8 cellular contexts compared by ENCODE assay signal in genomic region chr19:57815247-57816075, GRCh38. TPM values are rescaled to one million over a fixed set of nuclear protein-coding genes. Genes with fewer than 3 reads are reported as not detected.
DNase-seq lines count a peak whose midpoint lies in the region; ATAC-seq and TF ChIP-seq lines count a peak whose summit lies in the region.

No MANE protein-coding gene starts in this region.

- peak overlapping the region; percentile 97 for H3K4me3 Mint-ChIP-seq in activated T-helper 1 cell treated with anti-CD3 and anti-CD28 coated beads, Interleukin-12 subunit alpha, Interleukin-12 subunit beta, Interleukin-2, Interleukin-4 antibody, amounts not matched to agents 30 ng/mL and 10 ng/mL and 1 ng/mL, durations not matched to agents 14 hours and 24 hours and 36 hours

- intact Hi-C loops in activated T-helper 1 cell treated with anti-CD3 and anti-CD28 coated beads, Interleukin-12 subunit alpha, Interleukin-12 subunit beta, Interleukin-2, Interleukin-4 antibody, amounts not matched to agents 30 ng/mL and 10 ng/mL and 1 ng/mL, durations not matched to agents 14 hours and 24 hours and 36 hours (cut with micrococcal nuclease): loop anchor here (2.0 to 10.0 kb wide), 4 partner anchors 509 to 1501 kb away; partner anchors contain the start of genes RPS5, ZNF584, ZNF837 and ZSCAN22
- intact Hi-C loops in stomach (cut with DNase I; ENCODE audit: low total_unique reads): no loop called here

- WGBS in SK-N-SH (ENCODE audit: low lambda C conversion rate): 92% methylated on average over 13 of the region's 17 CpGs
- 42 to 63% (median 56%) methylated on average over 9 to 17 of the region's 17 CpGs for WGBS in stomach, 5 donors

- no peaks in the 10 kb centered on the region for H3K9me2 ChIP-seq in SK-N-SH

- H3K9ac ChIP-seq in SK-N-SH: no peak overlapping the region

- DNase-seq in SK-N-SH: no peak
- DNase-seq in activated T-helper 1 cell treated with anti-CD3 and anti-CD28 coated beads, Interleukin-12 subunit alpha, Interleukin-12 subunit beta, Interleukin-2, Interleukin-4 antibody, amounts not matched to agents 30 ng/mL and 10 ng/mL and 1 ng/mL, durations not matched to agents 14 hours and 24 hours and 36 hours (ENCODE audit: low spot score): no peak
- DNase-seq in stomach: peak; percentile 56

- peaks cover 0 to 8% of the 10 kb centered on the region in 2 experiments; a peak in 1 of 4 replicates for H3K4me1 ChIP-seq in SK-N-SH (ENCODE audit: control insufficient read depth in 1 of 2, insufficient read depth in 2 of 2, low read depth in 1 of 2, low read length in 1 of 2)
- peaks cover 18 to 57% (median 43%) of the 10 kb centered on the region in 4 donors for H3K4me1 ChIP-seq in stomach

- peaks cover 22% of the 10 kb centered on the region for H3K36me3 Mint-ChIP-seq in activated T-helper 1 cell treated with anti-CD3 and anti-CD28 coated beads, Interleukin-12 subunit alpha, Interleukin-12 subunit beta, Interleukin-2, Interleukin-4 antibody, amounts not matched to agents 30 ng/mL and 10 ng/mL and 1 ng/mL, durations not matched to agents 14 hours and 24 hours and 36 hours (ENCODE audit: low read depth)

- peak overlapping the region; percentile 82 to 90; a peak in 3 of 4 replicates for H3K4me3 ChIP-seq in SK-N-SH (ENCODE audit: low read depth in 2 of 2, low read length in 1 of 2)
- peak overlapping the region; percentile 71 to 93 (median 82) for H3K4me3 ChIP-seq in stomach

- no peaks in the 10 kb centered on the region for H3K27me3 ChIP-seq in SK-N-SH (ENCODE audit: insufficient read depth)
- H3K27me3 ChIP-seq in layer of hippocampus (ENCODE audit: control insufficient read depth, insufficient read depth, low read length): no peaks in the 10 kb centered on the region
- no peaks in the 10 kb centered on the region for H3K27me3 ChIP-seq in stomach

- TF ChIP-seq POLR2A in stomach (IDR thresholded peaks at IDR 0.05): no peak

- TF ChIP-seq RAD21 in SK-N-SH (IDR thresholded peaks at IDR 0.05; ENCODE audit: low read length): no peak

- H3K36me3 ChIP-seq in SK-N-SH (replicated peaks in 1 of 2; ENCODE audit: control insufficient read depth in 1 of 2, insufficient read depth in 2 of 2, low read length in 1 of 2) (peaks cover 0 to 1% of the 10 kb centered on the region in 2 experiments), stomach (peaks cover 5 to 21% (median 18%) of the 10 kb centered on the region in 4 donors)

- peaks cover 44% of the 10 kb centered on the region for H3K4me1 Mint-ChIP-seq in activated T-helper 1 cell treated with anti-CD3 and anti-CD28 coated beads, Interleukin-12 subunit alpha, Interleukin-12 subunit beta, Interleukin-2, Interleukin-4 antibody, amounts not matched to agents 30 ng/mL and 10 ng/mL and 1 ng/mL, durations not matched to agents 14 hours and 24 hours and 36 hours (ENCODE audit: low read depth)

- H3K4me2 ChIP-seq in SK-N-SH: peak overlapping the region; percentile 78; the same call in 1 of the 2 replicates

- TF ChIP-seq CTCF in SK-N-SH (IDR thresholded peaks at IDR 0.05) (no peak), stomach (IDR thresholded peaks at IDR 0.05) (no peak)

- no peaks in the 10 kb centered on the region for H3K27me3 Mint-ChIP-seq in activated T-helper 1 cell treated with anti-CD3 and anti-CD28 coated beads, Interleukin-12 subunit alpha, Interleukin-12 subunit beta, Interleukin-2, Interleukin-4 antibody, amounts not matched to agents 30 ng/mL and 10 ng/mL and 1 ng/mL, durations not matched to agents 14 hours and 24 hours and 36 hours (ENCODE audit: insufficient read depth)

- H3K27ac Mint-ChIP-seq in activated T-helper 1 cell treated with anti-CD3 and anti-CD28 coated beads, Interleukin-12 subunit alpha, Interleukin-12 subunit beta, Interleukin-2, Interleukin-4 antibody, amounts not matched to agents 30 ng/mL and 10 ng/mL and 1 ng/mL, durations not matched to agents 14 hours and 24 hours and 36 hours: peak overlapping the region; percentile 95

- no peaks in the 10 kb centered on the region for H3F3A ChIP-seq in SK-N-SH (replicated peaks; ENCODE audit: insufficient read depth)

- H3K27ac ChIP-seq in SK-N-SH (ENCODE audit: low read depth in 2 of 2, low read length in 1 of 2) (peak overlapping the region in 1 of 2 experiments; percentile 20; a peak in 1 of 4 replicates), layer of hippocampus (ENCODE audit: low read depth, low read length) (peak overlapping the region; percentile 60), stomach (peak overlapping the region; percentile 83 to 93 (median 89))

- POLR2A ChIA-PET in SK-N-SH (lab: Yijun Ruan, JAX): interaction anchor here (0.9 to 1.4 kb wide), 5 partner anchors 12 to 244 kb away, joined by 3 to 6 read pairs (median 3); partner anchors contain the start of genes ZNF135, ZNF211, ZNF417 and ZNF587

- ATAC-seq in SK-N-SH treated with all-trans-retinoic acid at 6 μM for 48 hours: no peak
- ATAC-seq in GM18909 (IDR thresholded peaks at IDR 0.05; ENCODE audit: poor library complexity, unreplicated experiment): no peak
- ATAC-seq in HG02610 (IDR thresholded peaks at IDR 0.05; ENCODE audit: unreplicated experiment): no peak
- ATAC-seq in GM19463 (IDR thresholded peaks at IDR 0.05; ENCODE audit: unreplicated experiment): no peak

- TF ChIP-seq EP300 in SK-N-SH (IDR thresholded peaks at IDR 0.05; ENCODE audit: borderline replicate concordance in 1 of 2, low read depth in 1 of 2, low read length in 1 of 2) (no peak), stomach (IDR thresholded peaks at IDR 0.05) (no peak)

- no peaks in the 10 kb centered on the region for H4K20me1 ChIP-seq in SK-N-SH (ENCODE audit: insufficient read depth)

- H3K9me3 ChIP-seq in SK-N-SH (no peaks in the 10 kb centered on the region), stomach (no peaks in the 10 kb centered on the region)

- H2AFZ ChIP-seq in SK-N-SH (ENCODE audit: low read depth): no peak overlapping the region

- CTCF ChIA-PET in SK-N-SH (lab: Yijun Ruan, JAX): interaction anchor here (1.2 to 1.6 kb wide), 2 partner anchors 14 to 101 kb away, joined by 3 to 4 read pairs; partner anchors contain the start of gene ZNF417

- no peaks in the 10 kb centered on the region for H3K9me3 Mint-ChIP-seq in activated T-helper 1 cell treated with anti-CD3 and anti-CD28 coated beads, Interleukin-12 subunit alpha, Interleukin-12 subunit beta, Interleukin-2, Interleukin-4 antibody, amounts not matched to agents 30 ng/mL and 10 ng/mL and 1 ng/mL, durations not matched to agents 14 hours and 24 hours and 36 hours

- peaks cover 26% of the 10 kb centered on the region for H3K79me2 ChIP-seq in SK-N-SH (ENCODE audit: insufficient read depth)

TF ChIP-seq in SK-N-SH, 30 proteins besides CTCF, POLR2A, EP300 and RAD21 (continues in another document):
- no peak for TF ChIP-seq FOSL2 (IDR thresholded peaks at IDR 0.05; ENCODE audit: borderline replicate concordance, low read depth)
- no peak for TF ChIP-seq TAF1 (IDR thresholded peaks at IDR 0.05; ENCODE audit: borderline replicate concordance, low read depth, low read length)

TF ChIP-seq in SK-N-SH treated with all-trans-retinoic acid at 6 μM for 48 hours, 23 proteins besides CTCF, POLR2A, EP300 and RAD21 (continues in another document):
- TF ChIP-seq ISL1 (CRISPR knock-in tag; IDR thresholded peaks at IDR 0.05): no peak
- TF ChIP-seq CSRNP3 (CRISPR knock-in tag; IDR thresholded peaks at IDR 0.05): no peak

RNA-seq across cellular contexts. Expression of gene ZNF552, which starts 0.7 kb away (rescaled TPM):
- 3.2 and 4.4 TPM in 2 replicates for polyA plus RNA-seq in SK-N-SH (2012; rRNA removed)
- 2.0 and 2.8 TPM in 2 replicates for polyA plus RNA-seq in SK-N-SH (2012; cell fraction: cytosol; rRNA removed)
- polyA plus RNA-seq in SK-N-SH (2012; cell fraction: nucleus; rRNA removed): 13.4 and 15.9 TPM in 2 replicates
- 9.0 and 10.7 TPM in 2 replicates for total RNA-seq in activated T-helper 1 cell treated with anti-CD3 and anti-CD28 coated beads, Interleukin-12 subunit alpha, Interleukin-12 subunit beta, Interleukin-2, Interleukin-4 antibody, amounts not matched to agents 30 ng/mL and 10 ng/mL and 1 ng/mL, durations not matched to agents 14 hours and 24 hours and 36 hours
- 10 to 100 TPM; 17.7 to 84.4 (median 69.4) TPM for total RNA-seq in stomach
- polyA plus RNA-seq in stomach: 10 to 100 TPM in 2 of 3 donors, 1 to 10 TPM in 1; 9.6 to 15.5 (median 11.8) TPM

RNA-seq across cellular contexts. Expression of gene ZNF587B, which starts 14.6 kb away (rescaled TPM):
- 2.4 and 4.5 TPM in 2 replicates for polyA plus RNA-seq in SK-N-SH (2012; rRNA removed)
- polyA plus RNA-seq in SK-N-SH (2012; cell fraction: cytosol; rRNA removed): 1.1 TPM in 2 replicates
- polyA plus RNA-seq in SK-N-SH (2012; cell fraction: nucleus; rRNA removed): 9.4 and 15.1 TPM in 2 replicates
- total RNA-seq in activated T-helper 1 cell treated with anti-CD3 and anti-CD28 coated beads, Interleukin-12 subunit alpha, Interleukin-12 subunit beta, Interleukin-2, Interleukin-4 antibody, amounts not matched to agents 30 ng/mL and 10 ng/mL and 1 ng/mL, durations not matched to agents 14 hours and 24 hours and 36 hours: 25.1 and 26.7 TPM in 2 replicates
- total RNA-seq in stomach: 10 to 100 TPM in 4 of 5 donors, not detected in 1; 10.4 to 60.6 (median 18.4) TPM
- 1 to 10 TPM; 3.0 to 5.2 (median 3.4) TPM for polyA plus RNA-seq in stomach

RNA-seq across cellular contexts. Expression of gene ZNF587, which starts 34.2 kb away (rescaled TPM):
- polyA plus RNA-seq in SK-N-SH (2012; rRNA removed) (7.4 and 12.1 TPM in 2 replicates), stomach (10 to 100 TPM in 1 of 3 donors, 1 to 10 TPM in 2; 2.7 to 14.5 (median 4.4) TPM)
- 4.2 and 5.4 TPM in 2 replicates for polyA plus RNA-seq in SK-N-SH (2012; cell fraction: cytosol; rRNA removed)
- 21.2 and 40.0 TPM in 2 replicates for polyA plus RNA-seq in SK-N-SH (2012; cell fraction: nucleus; rRNA removed)
- 29.4 and 29.6 TPM in 2 replicates for total RNA-seq in activated T-helper 1 cell treated with anti-CD3 and anti-CD28 coated beads, Interleukin-12 subunit alpha, Interleukin-12 subunit beta, Interleukin-2, Interleukin-4 antibody, amounts not matched to agents 30 ng/mL and 10 ng/mL and 1 ng/mL, durations not matched to agents 14 hours and 24 hours and 36 hours
- total RNA-seq in stomach: 10 to 100 TPM; 18.0 to 52.7 (median 26.4) TPM

RNA-seq across cellular contexts. Expression of gene ZNF586, which starts 46.0 kb away (rescaled TPM):
- polyA plus RNA-seq in SK-N-SH (2012; rRNA removed) (3.5 and 3.7 TPM in 2 replicates), stomach (1 to 10 TPM; 5.5 to 7.2 (median 5.7) TPM)
- 3.4 and 4.2 TPM in 2 replicates for polyA plus RNA-seq in SK-N-SH (2012; cell fraction: cytosol; rRNA removed)
- polyA plus RNA-seq in SK-N-SH (2012; cell fraction: nucleus; rRNA removed): 7.5 and 8.2 TPM in 2 replicates
- total RNA-seq in activated T-helper 1 cell treated with anti-CD3 and anti-CD28 coated beads, Interleukin-12 subunit alpha, Interleukin-12 subunit beta, Interleukin-2, Interleukin-4 antibody, amounts not matched to agents 30 ng/mL and 10 ng/mL and 1 ng/mL, durations not matched to agents 14 hours and 24 hours and 36 hours: 13.6 and 13.8 TPM in 2 replicates
- total RNA-seq in stomach: 10 to 100 TPM in 2 of 5 donors, 1 to 10 TPM in 2, not detected in 1; 7.5 to 46.4 (median 13.0) TPM
